Comparison of ENCODE assay signal across 2 cellular contexts in the genomic region with DNA sequence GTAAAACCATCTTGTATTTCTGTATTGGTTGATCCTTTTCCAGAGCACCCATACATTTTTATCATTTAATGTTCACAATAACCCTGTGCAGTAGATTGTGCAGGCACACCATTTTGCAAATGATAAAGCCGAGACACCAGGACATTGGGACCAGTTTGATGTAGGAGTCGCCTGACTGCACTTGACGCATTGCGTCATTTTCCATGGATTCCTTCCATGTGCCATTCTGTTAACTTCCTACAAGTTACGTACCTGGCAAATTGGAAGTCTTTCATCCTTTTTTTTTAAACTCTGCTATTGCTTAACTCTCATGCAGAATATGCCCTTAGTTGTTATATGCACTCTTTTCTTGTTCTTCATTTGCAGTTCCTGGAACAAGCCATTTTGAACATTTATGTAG.
A peak's percentile ranks its signal among the peaks of the same experiment; 100 is the strongest.
TF ChIP-seq lines count a peak whose summit lies in the region.

No MANE protein-coding gene starts in this region.

TF ChIP-seq in IMR-90, 13 proteins besides CTCF, POLR2A, EP300 and RAD21:
- no peak for TF ChIP-seq MAFK (IDR thresholded peaks at IDR 0.05; ENCODE audit: low read depth, low read length)
- peak; percentile 46; the same call in 1 of the 2 replicates for TF ChIP-seq CEBPB (IDR thresholded peaks at IDR 0.05; ENCODE audit: low read depth, low read length)

TF ChIP-seq in K562, 482 proteins besides CTCF, POLR2A, EP300 and RAD21:
- TF ChIP-seq MBD1 (CRISPR knock-in tag; IDR thresholded peaks at IDR 0.05) (no peak), CEBPB (tag; IDR thresholded peaks at IDR 0.05) (peak; percentile 51), CEBPG (CRISPR knock-in tag; IDR thresholded peaks at IDR 0.05) (no peak), CEBPG (tag; conservative IDR thresholded peaks at IDR 0.05 in 1 of 2, IDR thresholded peaks at IDR 0.05 in 1 of 2) (peak in 1 of 2 experiments; percentile 54; a peak in 2 of 4 replicates)
- TF ChIP-seq, protein P1, sequence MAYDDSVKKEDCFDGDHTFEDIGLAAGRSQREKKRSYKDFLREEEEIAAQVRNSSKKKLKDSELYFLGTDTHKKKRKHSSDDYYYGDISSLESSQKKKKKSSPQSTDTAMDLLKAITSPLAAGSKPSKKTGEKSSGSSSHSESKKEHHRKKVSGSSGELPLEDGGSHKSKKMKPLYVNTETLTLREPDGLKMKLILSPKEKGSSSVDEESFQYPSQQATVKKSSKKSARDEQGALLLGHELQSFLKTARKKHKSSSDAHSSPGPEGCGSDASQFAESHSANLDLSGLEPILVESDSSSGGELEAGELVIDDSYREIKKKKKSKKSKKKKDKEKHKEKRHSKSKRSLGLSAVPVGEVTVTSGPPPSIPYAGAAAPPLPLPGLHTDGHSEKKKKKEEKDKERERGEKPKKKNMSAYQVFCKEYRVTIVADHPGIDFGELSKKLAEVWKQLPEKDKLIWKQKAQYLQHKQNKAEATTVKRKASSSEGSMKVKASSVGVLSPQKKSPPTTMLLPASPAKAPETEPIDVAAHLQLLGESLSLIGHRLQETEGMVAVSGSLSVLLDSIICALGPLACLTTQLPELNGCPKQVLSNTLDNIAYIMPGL (CRISPR knock-in tag; IDR thresholded peaks at IDR 0.05) = no peak
